ENCODE assay signal across 8 cellular contexts in the genomic region with DNA sequence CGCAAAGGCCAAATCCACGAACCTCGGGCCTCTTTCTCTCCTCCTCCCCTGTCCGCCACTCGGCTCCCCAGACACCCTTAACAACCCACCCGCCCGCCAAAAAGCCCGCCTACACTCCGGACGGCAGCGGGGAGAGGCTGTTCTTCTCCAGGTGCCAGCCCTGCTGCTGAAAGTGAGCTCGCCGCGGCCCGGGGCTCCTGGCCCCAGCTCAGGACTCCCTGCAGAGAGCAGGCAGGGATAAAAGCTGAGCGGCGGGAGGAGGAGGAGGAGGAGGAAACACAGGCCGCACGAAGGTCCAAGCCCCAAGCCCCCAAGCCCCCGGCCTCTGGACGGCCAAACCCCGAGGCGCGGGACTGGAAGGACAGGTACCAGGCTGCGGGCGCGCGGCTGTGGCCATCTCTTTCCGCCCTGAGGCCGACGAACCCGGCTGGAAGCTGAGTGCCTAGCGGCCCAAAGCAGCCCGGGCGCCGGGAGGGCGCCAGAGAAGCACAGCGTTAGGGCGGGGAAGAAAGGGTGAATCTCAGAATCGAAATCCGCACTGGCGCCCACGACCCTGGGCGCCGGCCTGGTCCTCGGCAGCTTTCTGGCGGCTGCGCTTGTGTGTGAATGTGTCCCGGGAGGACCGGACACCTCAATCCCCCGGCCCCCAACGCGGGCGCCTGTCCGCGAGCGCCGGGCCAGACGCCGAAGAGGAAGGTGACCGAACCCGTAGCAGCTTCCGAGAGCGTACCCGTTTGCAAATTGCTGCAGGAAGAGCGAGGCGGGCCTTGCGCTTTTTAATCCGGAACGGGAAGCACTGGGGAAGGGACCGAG. TPM values are rescaled to one million over a fixed set of nuclear protein-coding genes. Genes with fewer than 3 reads are reported as not detected.
DNase-seq lines count a peak whose midpoint lies in the region; ATAC-seq and TF ChIP-seq lines count a peak whose summit lies in the region.

No MANE protein-coding gene starts in this region.

- H3K4me1 Mint-ChIP-seq in T-cell (peaks cover 66 to 79% (median 68%) of the 10 kb centered on the region in 3 donors), neural crest cell (peaks cover 65% of the 10 kb centered on the region), HFFc6 (ENCODE audit: low read depth) (peaks cover 13% of the 10 kb centered on the region)

- H3K36me3 Mint-ChIP-seq in T-cell (peaks cover 19% of the 10 kb centered on the region), neural crest cell (ENCODE audit: low read depth) (peaks cover 8% of the 10 kb centered on the region), HFFc6 (ENCODE audit: low read depth) (peaks cover 13% of the 10 kb centered on the region)

- H3K4me3 Mint-ChIP-seq in T-cell: peak overlapping the region; percentile 62 to 86 (median 74)
- H3K4me3 Mint-ChIP-seq in neural crest cell: peak overlapping the region; percentile 86
- no peak overlapping the region for H3K4me3 Mint-ChIP-seq in HFFc6

- H3K27ac Mint-ChIP-seq in T-cell (peak overlapping the region; percentile 25 to 39), neural crest cell (ENCODE audit: unreplicated experiment) (no peak overlapping the region), HFFc6 (no peak overlapping the region)

- CTCF ChIA-PET in T-cell (lab: Charles Lee): interaction anchor here in 1 of 2 donors (0.6 kb wide), 1 partner anchor 119 kb away, joined by 3 read pairs; no protein-coding TSS in a partner anchor

- TF ChIP-seq CTCF in neural crest cell (conservative IDR thresholded peaks at IDR 0.05): no peak
- no peak for TF ChIP-seq CTCF in HFFc6 (IDR thresholded peaks at IDR 0.05)

- ATAC-seq in T-cell (replicated peaks in 1 of 4): peak in 3 of 4 experiments; percentile 15 to 36 (median 29)
- ATAC-seq in esophagus mucosa: peak; percentile 7
- no peak for ATAC-seq in HG02884 (IDR thresholded peaks at IDR 0.05; ENCODE audit: unreplicated experiment)
- no peak for ATAC-seq in GM21526 (IDR thresholded peaks at IDR 0.05; ENCODE audit: low FRiP score, unreplicated experiment)

- H3K9me3 Mint-ChIP-seq in T-cell (peaks cover 0 to 22% (median 2%) of the 10 kb centered on the region in 3 donors), neural crest cell (no peaks in the 10 kb centered on the region), HFFc6 (peaks cover 18% of the 10 kb centered on the region)

- H3K27me3 Mint-ChIP-seq in T-cell (peaks cover 66 to 92% of the 10 kb centered on the region in 2 donors), neural crest cell (ENCODE audit: low read depth) (peaks cover 100% of the 10 kb centered on the region), HFFc6 (ENCODE audit: insufficient read depth) (peaks cover 49% of the 10 kb centered on the region)

- peak; percentile 9 for DNase-seq in DMS153 treated with DMSO at 0.1 percent for 48 hours (lab: John Stamatoyannopoulos, UW; ENCODE audit: unreplicated experiment)
- no peak for DNase-seq in DMS153 (lab: John Stamatoyannopoulos, UW)
- peak in 3 of 34 experiments; percentile 22 to 33 (median 29) for DNase-seq in T-cell
- DNase-seq in neural crest cell (ENCODE audit: low read depth, low spot score): peak; percentile 31
- DNase-seq in HFFc6: no peak

- POLR2A ChIA-PET in T-cell (lab: Charles Lee): no interaction called here

RNA-seq across cellular contexts. Expression of gene NRN1, which starts 3.2 kb away (rescaled TPM):
- total RNA-seq in T-cell (under 1 TPM in 2 of 5 donors, not detected in 3; 0.13 to 0.33 TPM), esophagus mucosa (1.6 TPM), neural crest cell (1.3 and 1.5 TPM in 2 replicates)
- total RNA-seq in HFFc6 (2021; fragmentation: NEBNext Ultra II Directional; extraction: Animal tissue kit (Norgen Biotek cat#: 25700)): not detected

Comparison
In these comparisons a context has a peak if more than half of its experiments do, and no peak if none do; other contexts are left out.
1. DNase-seq: peak in DMS153 treated with DMSO at 0.1 percent for 48 hours (single experiment) and neural crest cell (single experiment); none in DMS153 (single experiment) and HFFc6 (single experiment).
2. ATAC-seq: peak in T-cell (3 of 4) and esophagus mucosa (single experiment); none in HG02884 (single experiment) and GM21526 (single experiment).
3. H3K27ac Mint-ChIP-seq: peak in T-cell (2 of 2); none in neural crest cell (single experiment) and HFFc6 (single experiment).